ENCODE assay signal across 3 cellular contexts in genomic region chr7:84283798-84284197, GRCh38.
TF ChIP-seq lines count a peak whose summit lies in the region.

No MANE protein-coding gene starts in this region.

TF ChIP-seq in HepG2, 621 proteins besides CTCF, POLR2A, EP300 and RAD21:
- no peak for TF ChIP-seq ZBTB25 (CRISPR knock-in tag; IDR thresholded peaks at IDR 0.05)
- TF ChIP-seq ZFP36L2 (CRISPR knock-in tag; IDR thresholded peaks at IDR 0.05), result no peak
- no peak for TF ChIP-seq SP1 (IDR thresholded peaks at IDR 0.05)
- TF ChIP-seq SP1 (CRISPR knock-in tag; IDR thresholded peaks at IDR 0.05), result no peak
- TF ChIP-seq ZNF724P (CRISPR knock-in tag; IDR thresholded peaks at IDR 0.05; ENCODE audit: borderline replicate concordance), result no peak
- no peak for TF ChIP-seq HMG20B (CRISPR knock-in tag; conservative IDR thresholded peaks at IDR 0.05)
- peak; percentile 82 to 94; a peak in 3 of 4 replicates for TF ChIP-seq MAFK (conservative IDR thresholded peaks at IDR 0.05 in 1 of 2, IDR thresholded peaks at IDR 0.05 in 1 of 2; ENCODE audit: low read length in 2 of 2)
- peak; percentile 91 for TF ChIP-seq MAFF (IDR thresholded peaks at IDR 0.05; ENCODE audit: low read depth, low read length)
- no peak for TF ChIP-seq SP5 (CRISPR knock-in tag; IDR thresholded peaks at IDR 0.05; ENCODE audit: borderline replicate concordance, low read depth)
- TF ChIP-seq NFIB (CRISPR knock-in tag; IDR thresholded peaks at IDR 0.05; ENCODE audit: borderline replicate concordance), result no peak
- no peak for TF ChIP-seq ZNF75D (CRISPR knock-in tag; IDR thresholded peaks at IDR 0.05; ENCODE audit: borderline replicate concordance)
- TF ChIP-seq DRAP1 (CRISPR knock-in tag; IDR thresholded peaks at IDR 0.05), result no peak
- TF ChIP-seq ZNF83 (CRISPR knock-in tag; IDR thresholded peaks at IDR 0.05; ENCODE audit: borderline replicate concordance), result no peak
- no peak for TF ChIP-seq ATF7 (IDR thresholded peaks at IDR 0.05)
- TF ChIP-seq ATF7 (CRISPR knock-in tag; IDR thresholded peaks at IDR 0.05), result no peak

TF ChIP-seq in IMR-90, 13 proteins besides CTCF, POLR2A, EP300 and RAD21:
- TF ChIP-seq MAFK (IDR thresholded peaks at IDR 0.05; ENCODE audit: low read depth, low read length) (peak; percentile 95), SMC3 (IDR thresholded peaks at IDR 0.05; ENCODE audit: low read depth, low read length) (no peak)

TF ChIP-seq in K562, 482 proteins besides CTCF, POLR2A, EP300 and RAD21:
- no peak for TF ChIP-seq OTX1 (CRISPR knock-in tag; IDR thresholded peaks at IDR 0.05)
- TF ChIP-seq RUNX1 (IDR thresholded peaks at IDR 0.05; ENCODE audit: low read depth), result no peak
- no peak for TF ChIP-seq ETS2 (tag; IDR thresholded peaks at IDR 0.05; ENCODE audit: borderline replicate concordance, poor library complexity, severe bottlenecking)
- TF ChIP-seq ZBTB1 (CRISPR knock-in tag; IDR thresholded peaks at IDR 0.05; ENCODE audit: borderline replicate concordance, low read depth), result no peak
- no peak for TF ChIP-seq ZBTB40 (IDR thresholded peaks at IDR 0.05)
- no peak for TF ChIP-seq ZBTB40 (CRISPR knock-in tag; IDR thresholded peaks at IDR 0.05)
- TF ChIP-seq MEF2A (IDR thresholded peaks at IDR 0.05; ENCODE audit: control insufficient read depth, low read depth, low read length), result no peak
- peak; percentile 74 for TF ChIP-seq MAFF (IDR thresholded peaks at IDR 0.05; ENCODE audit: low read length)
- TF ChIP-seq FIP1L1 (IDR thresholded peaks at IDR 0.05; ENCODE audit: low read depth, low read length, poor library complexity, severe bottlenecking), result no peak
- no peak for TF ChIP-seq CBX3 (IDR thresholded peaks at IDR 0.05; ENCODE audit: borderline replicate concordance in 1 of 2, low read length in 2 of 2)
- TF ChIP-seq ZNF76 (CRISPR knock-in tag; IDR thresholded peaks at IDR 0.05; ENCODE audit: borderline replicate concordance), result no peak
- TF ChIP-seq MAFK (IDR thresholded peaks at IDR 0.05; ENCODE audit: low read length), result peak; percentile 80
- TF ChIP-seq ZC3H11A (IDR thresholded peaks at IDR 0.05; ENCODE audit: low read depth, low read length), result no peak
- TF ChIP-seq SIX5 (IDR thresholded peaks at IDR 0.05; ENCODE audit: borderline replicate concordance in 1 of 2, insufficient read depth in 1 of 2, low read depth in 1 of 2, low read length in 2 of 2), result no peak
- TF ChIP-seq SMARCC2 (IDR thresholded peaks at IDR 0.05; ENCODE audit: low read depth), result no peak
- TF ChIP-seq C11orf30 (IDR thresholded peaks at IDR 0.05; ENCODE audit: low read depth), result peak; percentile 38; the same call in 1 of the 2 replicates
- TF ChIP-seq SAP30 (IDR thresholded peaks at IDR 0.05; ENCODE audit: borderline replicate concordance, insufficient read depth, low read depth, low read length, poor library complexity, severe bottlenecking), result no peak
- peak; percentile 59; the same call in 1 of the 2 replicates for TF ChIP-seq MAFG (tag; conservative IDR thresholded peaks at IDR 0.05)
- TF ChIP-seq ZNF316 (IDR thresholded peaks at IDR 0.05), result peak; percentile 67; the same call in 1 of the 2 replicates
TF ChIP-seq in K562: peak in this region for 5.
